Comparison of ENCODE assay signal across 12 cellular contexts in genomic region chr1:61055110-61055614, GRCh38. TPM values are rescaled to one million over a fixed set of nuclear protein-coding genes. Genes with fewer than 3 reads are reported as not detected.
A peak's percentile ranks its signal among the peaks of the same experiment; 100 is the strongest.
DNase-seq lines count a peak whose midpoint lies in the region; ATAC-seq and TF ChIP-seq lines count a peak whose summit lies in the region.
"Had no signal": no experiment of that assay in that cellular context is flagged by ENCODE, and none has a peak within 500 bp of the region (broad histone marks: within the 10 kb centered on the region; RNA-seq: fewer than 3 reads in every experiment).

No MANE protein-coding gene starts in this region.

- ATAC-seq in HG03196 (IDR thresholded peaks at IDR 0.05; ENCODE audit: unreplicated experiment), result no peak
- ATAC-seq: esophagus mucosa had no signal

- DNase-seq in DMS53 (lab: John Stamatoyannopoulos, UW), result peak; percentile 54
- DNase-seq in NCI-H510A treated with DMSO at 0.1 percent for 48 hours (lab: John Stamatoyannopoulos, UW), result peak; percentile 67
- no peak for DNase-seq in esophagus muscularis mucosa (ENCODE audit: extremely low spot score)
- DNase-seq in pons (ENCODE audit: low spot score), result peak; percentile 27
- no peak for DNase-seq in HCEC 1CT
- DNase-seq in MG63, result no peak
- no peak for DNase-seq in activated gamma-delta T cell (lab: John Stamatoyannopoulos, UW)
- DNase-seq: activated T-cell treated with anti-CD3 and anti-CD28 coated beads for 4 hours, ovary, WERI-Rb-1 had no signal

- H3K27ac ChIP-seq in esophagus muscularis mucosa (replicated peaks in 1 of 4), result peak overlapping the region; percentile 93 to 99 (median 98)
- H3K27ac ChIP-seq: WERI-Rb-1 had no signal

- no peak for TF ChIP-seq EP300 in esophagus muscularis mucosa (IDR thresholded peaks at IDR 0.05)

- H3K4me3 ChIP-seq in esophagus muscularis mucosa, result no peak overlapping the region
- no peak overlapping the region for H3K4me3 ChIP-seq in MG63
- H3K4me3 ChIP-seq: ovary had no signal

- H3K9me3 ChIP-seq in esophagus muscularis mucosa (no peaks in the 10 kb centered on the region), MG63 (no peaks in the 10 kb centered on the region)
- H3K9me3 ChIP-seq: ovary had no signal

- no peak for TF ChIP-seq POLR2A in esophagus muscularis mucosa (IDR thresholded peaks at IDR 0.05; ENCODE audit: low read depth)

- H3K36me3 ChIP-seq in esophagus muscularis mucosa (no peaks in the 10 kb centered on the region), MG63 (no peaks in the 10 kb centered on the region)
- H3K36me3 ChIP-seq: ovary, WERI-Rb-1 had no signal

- TF ChIP-seq CTCF in esophagus muscularis mucosa (IDR thresholded peaks at IDR 0.05), result no peak

- intact Hi-C loops in esophagus muscularis mucosa (cut with DNase I), result loop anchor here (10.0 kb wide), 2 partner anchors 130 to 200 kb away; no protein-coding TSS in a partner anchor

- H3K27me3 ChIP-seq in esophagus muscularis mucosa, result no peaks in the 10 kb centered on the region
- peaks cover 13% of the 10 kb centered on the region for H3K27me3 ChIP-seq in MG63
- H3K27me3 ChIP-seq: ovary had no signal

- peaks cover 32 to 70% (median 67%) of the 10 kb centered on the region in 4 donors for H3K4me1 ChIP-seq in esophagus muscularis mucosa

RNA-seq across cellular contexts. Expression of gene NFIA, which starts 27.2 kb away (rescaled TPM):
- total RNA-seq in esophagus muscularis mucosa, result 100 to 1,000 TPM; 134 to 183 (median 148) TPM
- total RNA-seq in MG63 (2014; rRNA removed; shearing (Covaris generic); ENCODE audit: low replicate concordance), result not detected in 2 replicates

Comparison
In these comparisons a context has a peak if more than half of its experiments do, and no peak if none do; other contexts are left out.
1. DNase-seq: peak in DMS53 (single experiment), NCI-H510A treated with DMSO at 0.1 percent for 48 hours (single experiment) and pons (single experiment); none in esophagus muscularis mucosa (single experiment), HCEC 1CT (single experiment), MG63 (single experiment) and activated gamma-delta T cell (single experiment).
2. RNA of gene NFIA, which starts 27.2 kb away (total RNA-seq): 134 to 183 TPM in esophagus muscularis mucosa; not detected in MG63; every median in the first group is over 100 times any median in the second.